Comparison of ENCODE assay signal across 28 cellular contexts in the genomic region with DNA sequence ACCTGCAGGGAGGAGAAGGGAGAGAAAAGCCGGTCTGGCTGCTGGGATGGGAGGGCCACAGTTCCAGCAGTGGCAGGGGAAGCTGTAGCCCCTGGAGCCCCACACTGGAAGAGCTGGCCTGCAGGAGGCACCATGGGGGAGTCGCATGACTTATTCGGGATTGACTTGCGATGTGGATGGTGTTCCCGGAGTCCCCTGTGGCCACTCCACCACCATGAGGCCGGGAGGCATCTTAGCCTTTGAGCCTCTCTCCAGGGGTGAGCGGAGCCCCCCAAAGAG.
"Had no signal": no experiment of that assay in that cellular context is flagged by ENCODE, and none has a peak within 500 bp of the region (broad histone marks: within the 10 kb centered on the region; RNA-seq: fewer than 3 reads in every experiment).

No MANE protein-coding gene starts in this region.

- ATAC-seq: effector memory CD8-positive, alpha-beta T cell; esophagus mucosa; gastrocnemius medialis; heart right ventricle; left colon; left lobe of liver; lower lobe of right lung; mucosa of descending colon had no signal

- H3K4me3 ChIP-seq: colonic mucosa, esophagus squamous epithelium, gastrocnemius medialis, heart right ventricle, left ventricle myocardium inferior, lower lobe of right lung, mucosa of descending colon had no signal

- H3K4me1 Mint-ChIP-seq: endodermal cell, immature natural killer cell, mesothelial cell of epicardium had no signal

- H3K27me3 ChIP-seq: colonic mucosa had no signal

- H3K36me3 Mint-ChIP-seq: immature natural killer cell, mesothelial cell of epicardium had no signal

- H3K4me1 ChIP-seq: colonic mucosa, lower lobe of right lung had no signal

- H3K4me3 Mint-ChIP-seq: dendritic cell treated with granulocyte-macrophage colony-stimulating factor and Interleukin-4, amounts not matched to agents 40 ng/mL and 50 ng/mL, for 4 days; effector memory CD8-positive, alpha-beta T cell; endodermal cell; immature natural killer cell; mesothelial cell of epicardium had no signal

- H3K9me3 ChIP-seq: colonic mucosa, esophagus squamous epithelium, gastrocnemius medialis, heart right ventricle, left ventricle myocardium inferior, lower lobe of right lung, mucosa of descending colon had no signal

- H3K9me3 Mint-ChIP-seq: dendritic cell treated with granulocyte-macrophage colony-stimulating factor and Interleukin-4, amounts not matched to agents 40 ng/mL and 50 ng/mL, for 4 days; effector memory CD8-positive, alpha-beta T cell; endodermal cell; immature natural killer cell; mesothelial cell of epicardium had no signal

- H3K27ac ChIP-seq: colonic mucosa, epithelial cell of prostate, esophagus squamous epithelium, gastrocnemius medialis, heart right ventricle, left ventricle myocardium inferior, lower lobe of right lung had no signal

- H3K27ac Mint-ChIP-seq: dendritic cell treated with granulocyte-macrophage colony-stimulating factor and Interleukin-4, amounts not matched to agents 40 ng/mL and 50 ng/mL, for 4 days; effector memory CD8-positive, alpha-beta T cell; endodermal cell; immature natural killer cell; mesothelial cell of epicardium had no signal

- H3K36me3 ChIP-seq: colonic mucosa, esophagus squamous epithelium, gastrocnemius medialis, heart right ventricle, left ventricle myocardium inferior, lower lobe of right lung had no signal

- DNase-seq: colonic mucosa; cortex of kidney; effector CD8-positive, alpha-beta T cell; effector memory CD8-positive, alpha-beta T cell; endodermal cell; erythroblast; esophagus squamous epithelium; foreskin fibroblast; foreskin melanocyte; gastrocnemius medialis; glutamatergic neuron; head of caudate nucleus; heart right ventricle; hippocampal formation; immature natural killer cell; islet precursor cell; kidney; kidney glomerular epithelial cell; left colon; left ventricle myocardium inferior; lower lobe of right lung; mesenchymal stem cell; mucosa of descending colon had no signal
